8 cellular contexts compared by ENCODE assay signal in genomic region chr22:35915477-35916013, GRCh38.
A peak's percentile ranks its signal among the peaks of the same experiment; 100 is the strongest.
DNase-seq lines count a peak whose midpoint lies in the region; FAIRE-seq and TF ChIP-seq lines count a peak whose summit lies in the region.

No MANE protein-coding gene starts in this region.

- intact Hi-C loops in esophagus squamous epithelium (cut with DNase I): no loop called here

- WGBS in esophagus squamous epithelium, 2 donors: 10 to 14% methylated on average over 5 of the region's 5 CpGs

- FAIRE-seq in HTR-8/SVneo (lab: Jason Lieb, UNC): no peak

- H3K9me3 Mint-ChIP-seq in osteocyte (ENCODE audit: unreplicated experiment): no peaks in the 10 kb centered on the region

- peaks cover 24 to 96% (median 64%) of the 10 kb centered on the region in 3 donors for H3K4me1 ChIP-seq in esophagus squamous epithelium

- TF ChIP-seq CTCF in esophagus squamous epithelium (IDR thresholded peaks at IDR 0.05) (no peak), osteocyte (IDR thresholded peaks at IDR 0.05) (no peak), GM13977 (IDR thresholded peaks at IDR 0.05; ENCODE audit: extremely low read depth, insufficient read depth, missing control alignments) (no peak)

- no peaks in the 10 kb centered on the region for H3K36me3 ChIP-seq in esophagus squamous epithelium

- H3K36me3 Mint-ChIP-seq in osteocyte (ENCODE audit: unreplicated experiment): no peaks in the 10 kb centered on the region

- no peak for TF ChIP-seq POLR2A in esophagus squamous epithelium (IDR thresholded peaks at IDR 0.05)

- in situ Hi-C loops in GM13977 (cut with MboI; ENCODE audit: low pct_unique_long_range_greater_than_20kb, low sequenced_read_pairs, unreplicated experiment): no loop called here

- DNase-seq in D341Med (ENCODE audit: low spot score) (peak; percentile 47), NCI-H82 (lab: John Stamatoyannopoulos, UW) (peak; percentile 94), esophagus squamous epithelium (lab: John Stamatoyannopoulos, UW) (no peak), osteocyte (ENCODE audit: extremely low spot score, unreplicated experiment) (no peak), HTR-8/SVneo (ENCODE audit: insufficient read length, low spot score) (no peak), hippocampal formation (lab: John Stamatoyannopoulos, UW) (no peak), GM13977 (ENCODE audit: low spot score) (no peak)
- no peak for DNase-seq in stimulated activated CD4-positive, alpha-beta T cell treated with anti-CD3 and anti-CD28 coated beads, Interleukin-12 subunit alpha, Interleukin-12 subunit beta, amount 100 ng/mL, for 4 hours

- H3K27ac Mint-ChIP-seq in osteocyte (ENCODE audit: unreplicated experiment): peak overlapping the region; percentile 85

- no peaks in the 10 kb centered on the region for H3K27me3 ChIP-seq in esophagus squamous epithelium

- H3K4me3 Mint-ChIP-seq in osteocyte (ENCODE audit: unreplicated experiment): peak overlapping the region; percentile 81

- H3K27ac ChIP-seq in esophagus squamous epithelium: peak overlapping the region; percentile 79 to 95 (median 90)

- peak overlapping the region in 3 of 4 donors; percentile 38 to 62 (median 43) for H3K4me3 ChIP-seq in esophagus squamous epithelium

- no peaks in the 10 kb centered on the region for H3K27me3 Mint-ChIP-seq in osteocyte (ENCODE audit: unreplicated experiment)

- peaks cover 28% of the 10 kb centered on the region for H3K4me1 Mint-ChIP-seq in osteocyte (ENCODE audit: unreplicated experiment)

- no peaks in the 10 kb centered on the region for H3K9me3 ChIP-seq in esophagus squamous epithelium

Comparison
In these comparisons a context has a peak if more than half of its experiments do, and no peak if none do; other contexts are left out.
1. DNase-seq: peak in D341Med (single experiment) and NCI-H82 (single experiment); none in esophagus squamous epithelium (single experiment), osteocyte (single experiment), stimulated activated CD4-positive, alpha-beta T cell treated with anti-CD3 and anti-CD28 coated beads, Interleukin-12 subunit alpha, Interleukin-12 subunit beta, amount 100 ng/mL, for 4 hours (single experiment), HTR-8/SVneo (single experiment), hippocampal formation (0 of 2) and GM13977 (single experiment).